Comparison of ENCODE assay signal across 8 cellular contexts in the genomic region with DNA sequence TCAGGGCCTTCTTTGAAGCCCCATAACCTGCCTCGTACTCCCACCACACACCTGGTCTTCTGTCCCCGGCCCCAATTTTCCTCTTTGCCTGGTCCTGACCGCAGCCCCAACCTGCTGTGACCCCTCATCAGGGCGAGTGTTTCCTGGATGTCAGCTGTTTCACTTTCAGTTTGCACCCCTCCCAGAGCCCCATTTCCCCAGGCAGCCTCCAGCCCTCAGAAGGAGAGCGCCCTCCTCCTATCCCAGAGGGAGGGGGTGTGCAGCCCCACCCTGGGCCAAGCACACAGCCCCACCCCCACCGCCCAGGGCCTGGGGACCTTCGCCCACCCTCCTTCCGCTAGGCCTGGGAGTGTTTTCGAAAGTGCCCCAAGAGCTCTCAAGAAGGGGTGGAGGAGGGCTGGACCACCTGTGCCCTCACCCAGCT. TPM values are rescaled to one million over a fixed set of nuclear protein-coding genes. Genes with fewer than 3 reads are reported as not detected.
DNase-seq lines count a peak whose midpoint lies in the region; ATAC-seq, FAIRE-seq and TF ChIP-seq lines count a peak whose summit lies in the region.

No MANE protein-coding gene starts in this region.

- no peaks in the 10 kb centered on the region for H3K27me3 Mint-ChIP-seq in T-helper 1 cell treated with Interleukin-12 subunit alpha and Interleukin-12 subunit beta and Interleukin-4 antibody, amounts not matched to agents 30 μg/mL and 1 μg/mL, for 36 hours (ENCODE audit: low read depth)

- peaks cover 41% of the 10 kb centered on the region for H3K36me3 Mint-ChIP-seq in T-helper 1 cell treated with Interleukin-12 subunit alpha and Interleukin-12 subunit beta and Interleukin-4 antibody, amounts not matched to agents 30 μg/mL and 1 μg/mL, for 36 hours (ENCODE audit: low read depth)

- no peaks in the 10 kb centered on the region for H3K27me3 ChIP-seq in effector memory CD4-positive, alpha-beta T cell (replicated peaks; ENCODE audit: control insufficient read depth, insufficient read depth, low read length, poor library complexity, severe bottlenecking)
- no peaks in the 10 kb centered on the region for H3K27me3 ChIP-seq in psoas muscle (ENCODE audit: insufficient read depth in 3 of 3, low read length in 2 of 3)

- intact Hi-C loops in psoas muscle (cut with DNase I): loop anchor here (5.0 to 10.0 kb wide), 2 partner anchors 124 to 126 kb away; partner anchors contain the start of gene ZBTB9 (in 2 of the 2)

- FAIRE-seq in GM12892 (lab: Jason Lieb, UNC): no peak

- peaks cover 24% of the 10 kb centered on the region for H3K4me1 Mint-ChIP-seq in T-helper 1 cell treated with Interleukin-12 subunit alpha and Interleukin-12 subunit beta and Interleukin-4 antibody, amounts not matched to agents 30 μg/mL and 1 μg/mL, for 36 hours (ENCODE audit: low read depth)

- ATAC-seq in psoas muscle: no peak
- no peak for ATAC-seq in HG03432 (IDR thresholded peaks at IDR 0.05; ENCODE audit: unreplicated experiment)
- no peak for ATAC-seq in HG02798 (IDR thresholded peaks at IDR 0.05; ENCODE audit: poor library complexity, unreplicated experiment)
- no peak for ATAC-seq in GM21381 (IDR thresholded peaks at IDR 0.05; ENCODE audit: unreplicated experiment)

- no peaks in the 10 kb centered on the region for H3K9me3 Mint-ChIP-seq in T-helper 1 cell treated with Interleukin-12 subunit alpha and Interleukin-12 subunit beta and Interleukin-4 antibody, amounts not matched to agents 30 μg/mL and 1 μg/mL, for 36 hours

- H3K27ac ChIP-seq in effector memory CD4-positive, alpha-beta T cell (ENCODE audit: insufficient read depth, low read length, poor library complexity, severe bottlenecking): peak overlapping the region; percentile 89
- peak overlapping the region; percentile 31 for H3K27ac ChIP-seq in psoas muscle

- H3K9me3 ChIP-seq in effector memory CD4-positive, alpha-beta T cell (ENCODE audit: control insufficient read depth, low read length): no peaks in the 10 kb centered on the region
- no peaks in the 10 kb centered on the region for H3K9me3 ChIP-seq in psoas muscle

- peaks cover 37% of the 10 kb centered on the region for H3K36me3 ChIP-seq in effector memory CD4-positive, alpha-beta T cell (ENCODE audit: control insufficient read depth, insufficient read depth, low read length)
- H3K36me3 ChIP-seq in psoas muscle (ENCODE audit: insufficient read depth in 1 of 2, low read depth in 1 of 2): peaks cover 4 to 34% of the 10 kb centered on the region in 2 donors

- H3K4me1 ChIP-seq in effector memory CD4-positive, alpha-beta T cell (ENCODE audit: control insufficient read depth, insufficient read depth, low read length, poor library complexity, severe bottlenecking): peaks cover 20% of the 10 kb centered on the region
- H3K4me1 ChIP-seq in psoas muscle: peaks cover 3% of the 10 kb centered on the region

- H3K4me3 Mint-ChIP-seq in T-helper 1 cell treated with Interleukin-12 subunit alpha and Interleukin-12 subunit beta and Interleukin-4 antibody, amounts not matched to agents 30 μg/mL and 1 μg/mL, for 36 hours: peak overlapping the region; percentile 98

- TF ChIP-seq CTCF in psoas muscle (IDR thresholded peaks at IDR 0.05): no peak

- peak overlapping the region; percentile 97 for H3K27ac Mint-ChIP-seq in T-helper 1 cell treated with Interleukin-12 subunit alpha and Interleukin-12 subunit beta and Interleukin-4 antibody, amounts not matched to agents 30 μg/mL and 1 μg/mL, for 36 hours

- H3K4me3 ChIP-seq in effector memory CD4-positive, alpha-beta T cell (ENCODE audit: insufficient read depth, low read depth, low read length, poor library complexity, severe bottlenecking): peak overlapping the region; percentile 93
- peak overlapping the region; percentile 89 for H3K4me3 ChIP-seq in psoas muscle

- WGBS in psoas muscle, 3 donors: 77 to 86% (median 84%) methylated on average over 9 of the region's 9 CpGs

- TF ChIP-seq POLR2A in GM12892 (IDR thresholded peaks at IDR 0.05; ENCODE audit: low read depth, low read length): no peak

- DNase-seq in GM12892 (ENCODE audit: insufficient read length) (peak; percentile 78), psoas muscle (no peak), superior temporal gyrus (ENCODE audit: extremely low spot score) (no peak)
- DNase-seq in effector memory CD4-positive, alpha-beta T cell: peak in 2 of 3 donors; percentile 27 to 52

RNA-seq across cellular contexts. Expression of gene BAK1, which starts 1.5 kb away (rescaled TPM):
- polyA plus RNA-seq in GM12892 (2012; ENCODE audit: missing spikeins): 18.7 TPM
- total RNA-seq in psoas muscle: 10 to 100 TPM; 10.3 to 22.1 (median 17.6) TPM
- polyA plus RNA-seq in psoas muscle: 10 to 100 TPM; 19.8 to 55.9 (median 55.0) TPM

RNA-seq across cellular contexts. Expression of gene ITPR3, which starts 42.5 kb away (rescaled TPM):
- 12.7 TPM for polyA plus RNA-seq in GM12892 (2012; ENCODE audit: missing spikeins)
- 1 to 10 TPM; 3.1 to 7.4 (median 4.1) TPM for total RNA-seq in psoas muscle
- 1 to 10 TPM; 1.9 to 5.5 (median 2.2) TPM for polyA plus RNA-seq in psoas muscle

Comparison
In these comparisons a context has a peak if more than half of its experiments do, and no peak if none do; other contexts are left out.
1. DNase-seq: peak in GM12892 (single experiment) and effector memory CD4-positive, alpha-beta T cell (2 of 3); none in psoas muscle (0 of 2) and superior temporal gyrus (single experiment).